In genomic region chr10:28545967-28546644, GRCh38 we compare ENCODE assay signal across 12 cellular contexts. TPM values are rescaled to one million over a fixed set of nuclear protein-coding genes. Genes with fewer than 3 reads are reported as not detected.
DNase-seq lines count a peak whose midpoint lies in the region; ATAC-seq and TF ChIP-seq lines count a peak whose summit lies in the region.
"Had no signal": no experiment of that assay in that cellular context is flagged by ENCODE, and none has a peak within 500 bp of the region (broad histone marks: within the 10 kb centered on the region; RNA-seq: fewer than 3 reads in every experiment).

No MANE protein-coding gene starts in this region.

- DNase-seq in CD14-positive monocyte (ENCODE audit: low spot score) = no peak
- no peak for DNase-seq in activated CD8-positive, alpha-beta T cell treated with anti-CD3 and anti-CD28 coated beads, Interleukin-2, amount 10 ng/mL, durations not matched to agents 7 days and 5 days
- DNase-seq in HK-2 (ENCODE audit: unreplicated experiment) = no peak
- DNase-seq in kidney glomerular epithelial cell (lab: John Stamatoyannopoulos, UW) = no peak
- DNase-seq in inferior parietal cortex (ENCODE audit: extremely low spot score) = no peak
- DNase-seq: aorta; NCI-H2029 treated with DMSO at 0.1 percent for 48 hours; nucleus accumbens; stimulated activated CD4-positive, alpha-beta T cell treated with anti-CD3 and anti-CD28 coated beads, Interleukin-4, amount 100 ng/mL, for 1 hour had no signal

- H3K36me3 Mint-ChIP-seq in CD14-positive monocyte = peaks cover 58 to 84% of the 10 kb centered on the region in 2 donors
- H3K36me3 Mint-ChIP-seq in activated CD8-positive, alpha-beta T cell treated with anti-CD3 and anti-CD28 coated beads, Interleukin-2, amount 10 ng/mL, durations not matched to agents 7 days and 5 days (ENCODE audit: low read depth) = peaks cover 60% of the 10 kb centered on the region

- intact Hi-C loops in CD14-positive monocyte (cut with micrococcal nuclease) = no loop called here

- ATAC-seq in GM18858 (IDR thresholded peaks at IDR 0.05; ENCODE audit: unreplicated experiment) = peak; percentile 58
- ATAC-seq in HG02759 (IDR thresholded peaks at IDR 0.05; ENCODE audit: unreplicated experiment) = peak; percentile 64
- peak; percentile 64 for ATAC-seq in activated CD8-positive, alpha-beta T cell treated with anti-CD3 and anti-CD28 coated beads, Interleukin-2, amount 10 ng/mL, durations not matched to agents 7 days and 5 days
- ATAC-seq in GM19467 (IDR thresholded peaks at IDR 0.05; ENCODE audit: unreplicated experiment) = no peak

- peak overlapping the region in 5 of 7 donors; percentile 0 to 61 (median 26) for H3K27ac Mint-ChIP-seq in CD14-positive monocyte
- peak overlapping the region; percentile 70 for H3K27ac Mint-ChIP-seq in activated CD8-positive, alpha-beta T cell treated with anti-CD3 and anti-CD28 coated beads, Interleukin-2, amount 10 ng/mL, durations not matched to agents 7 days and 5 days

- no peak overlapping the region for H3K4me3 Mint-ChIP-seq in CD14-positive monocyte
- H3K4me3 Mint-ChIP-seq in activated CD8-positive, alpha-beta T cell treated with anti-CD3 and anti-CD28 coated beads, Interleukin-2, amount 10 ng/mL, durations not matched to agents 7 days and 5 days = no peak overlapping the region

- POLR2A ChIA-PET in activated CD8-positive, alpha-beta T cell treated with anti-CD3 and anti-CD28 coated beads, Interleukin-2, amount 10 ng/mL, durations not matched to agents 7 days and 5 days (lab: Charles Lee) = interaction anchor here (0.8 to 5.7 kb wide), 4 partner anchors 9 to 13 kb away, joined by 4 to 23 read pairs (median 5); partner anchors contain the start of gene WAC

- CTCF ChIA-PET in activated CD8-positive, alpha-beta T cell treated with anti-CD3 and anti-CD28 coated beads, Interleukin-2, amount 10 ng/mL, durations not matched to agents 7 days and 5 days (lab: Charles Lee) = interaction anchor here (0.6 to 1.3 kb wide), 3 partner anchors 9 to 14 kb away, joined by 3 to 4 read pairs (median 3); no protein-coding TSS in a partner anchor

- peaks cover 0 to 2% (median 0%) of the 10 kb centered on the region in 3 donors for H3K27me3 Mint-ChIP-seq in CD14-positive monocyte (ENCODE audit: low read depth in 3 of 3)
- H3K27me3 Mint-ChIP-seq in activated CD8-positive, alpha-beta T cell treated with anti-CD3 and anti-CD28 coated beads, Interleukin-2, amount 10 ng/mL, durations not matched to agents 7 days and 5 days (ENCODE audit: low read depth) = no peaks in the 10 kb centered on the region

- no peaks in the 10 kb centered on the region for H3K9me3 Mint-ChIP-seq in CD14-positive monocyte
- no peaks in the 10 kb centered on the region for H3K9me3 Mint-ChIP-seq in activated CD8-positive, alpha-beta T cell treated with anti-CD3 and anti-CD28 coated beads, Interleukin-2, amount 10 ng/mL, durations not matched to agents 7 days and 5 days (ENCODE audit: insufficient read depth)

- TF ChIP-seq CTCF in CD14-positive monocyte (IDR thresholded peaks at IDR 0.05) = no peak

- peaks cover 19% of the 10 kb centered on the region for H3K4me1 Mint-ChIP-seq in CD14-positive monocyte
- peaks cover 55% of the 10 kb centered on the region for H3K4me1 Mint-ChIP-seq in activated CD8-positive, alpha-beta T cell treated with anti-CD3 and anti-CD28 coated beads, Interleukin-2, amount 10 ng/mL, durations not matched to agents 7 days and 5 days (ENCODE audit: low read depth)

RNA-seq across cellular contexts. Expression of gene WAC, which starts 13.2 kb away (rescaled TPM):
- 10 to 100 TPM; 46.7 to 67.9 TPM for polyA plus RNA-seq in CD14-positive monocyte
- total RNA-seq in activated CD8-positive, alpha-beta T cell treated with anti-CD3 and anti-CD28 coated beads, Interleukin-2, amount 10 ng/mL, durations not matched to agents 7 days and 5 days = 100 to 1,000 TPM; 126 to 131 TPM
